In genomic region chr1:192652159-192652558, GRCh38 we compare ENCODE assay signal across 21 cellular contexts. TPM values are rescaled to one million over a fixed set of nuclear protein-coding genes. Genes with fewer than 3 reads are reported as not detected.
DNase-seq lines count a peak whose midpoint lies in the region; ATAC-seq, FAIRE-seq and TF ChIP-seq lines count a peak whose summit lies in the region.
"Had no signal": no experiment of that assay in that cellular context is flagged by ENCODE, and none has a peak within 500 bp of the region (broad histone marks: within the 10 kb centered on the region; RNA-seq: fewer than 3 reads in every experiment).

No MANE protein-coding gene starts in this region.

- H3K4me3 ChIP-seq in GM23338, result no peak overlapping the region
- H3K4me3 ChIP-seq in GM12878, result no peak overlapping the region
- no peak overlapping the region for H3K4me3 ChIP-seq in colonic mucosa
- H3K4me3 ChIP-seq: BLaER1 had no signal

- in situ Hi-C loops in GM12878 (cut with MboI), result no loop called here

- H3K9me3 ChIP-seq in GM12878 (replicated peaks; ENCODE audit: control insufficient read depth, insufficient read depth, low read length) (no peaks in the 10 kb centered on the region), colonic mucosa (no peaks in the 10 kb centered on the region)
- H3K9me3 ChIP-seq: BLaER1, Caco-2 had no signal

- intact Hi-C loops in GM12878 (cut with micrococcal nuclease; ENCODE audit: unreplicated experiment), result no loop called here
- intact Hi-C loops in head of caudate nucleus (cut with DNase I), result no loop called here
- intact Hi-C loops in colonic mucosa (cut with DNase I), result no loop called here

- TF ChIP-seq EP300 in GM12878 (IDR thresholded peaks at IDR 0.05; ENCODE audit: borderline replicate concordance in 1 of 2, control insufficient read depth in 1 of 2, low read depth in 2 of 2, low read length in 2 of 2), result no peak

- no peaks in the 10 kb centered on the region for H3F3A ChIP-seq in GM23338 (replicated peaks; ENCODE audit: low read depth)

- no TSS peak for BruUV-seq in GM12878 (replicated peaks; lab: Mats Ljungman, UMichigan)

- no peak overlapping the region for H3K4me3 Mint-ChIP-seq in GM23338
- H3K4me3 Mint-ChIP-seq: B cell; CD4-positive, CD25-positive, alpha-beta regulatory T cell; CD8-positive, alpha-beta T cell had no signal

- FAIRE-seq in GM12878 (lab: Jason Lieb, UNC), result no peak
- FAIRE-seq: G401.6, GM19239 had no signal

- no peak for TF ChIP-seq RAD21 in GM12878 (IDR thresholded peaks at IDR 0.05; ENCODE audit: insufficient read depth, low read depth, low read length)

- DNase-seq in GM23338 (ENCODE audit: low spot score) (no peak), GM12878 (ENCODE audit: low read depth, low spot score) (no peak), head of caudate nucleus (peak in 26 of 42 donors; percentile 2 to 75 (median 28)), AG08396 (ENCODE audit: low spot score) (no peak), colonic mucosa (no peak)
- DNase-seq: Caco-2; CD4-positive, CD25-positive, alpha-beta regulatory T cell; CD8-positive, alpha-beta T cell; DMS153; DND-41; GOT3; H7; HCEC 1CT had no signal

- no peaks in the 10 kb centered on the region for H3K4me1 Mint-ChIP-seq in GM23338
- H3K4me1 Mint-ChIP-seq: B cell had no signal

- H3K36me3 ChIP-seq in GM23338 (ENCODE audit: insufficient read depth) (no peaks in the 10 kb centered on the region), GM12878 (ENCODE audit: control insufficient read depth in 2 of 2, insufficient read depth in 2 of 2, low read length in 1 of 2) (no peaks in the 10 kb centered on the region), colonic mucosa (no peaks in the 10 kb centered on the region)
- H3K36me3 ChIP-seq: BLaER1 had no signal

- no peak overlapping the region for H3K27ac ChIP-seq in GM23338 (ENCODE audit: low read depth)
- H3K27ac ChIP-seq in GM12878 (ENCODE audit: control insufficient read depth, insufficient read depth), result no peak overlapping the region
- no peak overlapping the region for H3K27ac ChIP-seq in colonic mucosa
- H3K27ac ChIP-seq: BLaER1, C4-2B had no signal

- TF ChIP-seq CTCF in GM23338 (conservative IDR thresholded peaks at IDR 0.05; ENCODE audit: low read depth in 2 of 2) (no peak), GM12878 (IDR thresholded peaks at IDR 0.05 in 2 of 3, conservative IDR thresholded peaks at IDR 0.05 in 1 of 3; ENCODE audit: control insufficient read depth in 2 of 3, extremely low read depth in 1 of 3, insufficient read depth in 1 of 3, low read depth in 3 of 3, low read length in 3 of 3) (no peak), colonic mucosa (IDR thresholded peaks at IDR 0.05) (no peak)

- WGBS in GM12878 (ENCODE audit: insufficient coverage, insufficient replicate concordance, low lambda C conversion rate, missing lambda C conversion rate), result 90% methylated on average over 1 of the region's 1 CpG

- no peaks in the 10 kb centered on the region for H3K36me3 Mint-ChIP-seq in GM23338 (ENCODE audit: low read depth)
- H3K36me3 Mint-ChIP-seq: CD4-positive, CD25-positive, alpha-beta regulatory T cell; CD8-positive, alpha-beta T cell had no signal

- CTCF ChIA-PET in GM12878 (lab: Yijun Ruan, JAX), result no interaction called here

- H3K9ac ChIP-seq in GM12878 (ENCODE audit: control insufficient read depth, insufficient read depth, low read length) (no peak overlapping the region), colonic mucosa (ENCODE audit: low read depth in 2 of 2, low read length in 2 of 2) (no peak overlapping the region)
- H3K9ac ChIP-seq: BLaER1 had no signal

- H2AFZ ChIP-seq in GM23338, result peak overlapping the region; percentile 40; the same call in 1 of the 2 replicates
- no peak overlapping the region for H2AFZ ChIP-seq in GM12878 (ENCODE audit: control insufficient read depth, low read depth, low read length)

- H3K4me2 ChIP-seq in GM23338, result no peak overlapping the region
- no peak overlapping the region for H3K4me2 ChIP-seq in GM12878 (ENCODE audit: control insufficient read depth, insufficient read depth)
- H3K4me2 ChIP-seq: BLaER1 had no signal

- H3K27ac Mint-ChIP-seq in GM23338, result no peak overlapping the region
- H3K27ac Mint-ChIP-seq: B cell; CD4-positive, CD25-positive, alpha-beta regulatory T cell; CD8-positive, alpha-beta T cell had no signal

- H3K9me2 ChIP-seq in GM23338 (ENCODE audit: insufficient read depth), result no peaks in the 10 kb centered on the region

- no peaks in the 10 kb centered on the region for H4K20me1 ChIP-seq in GM23338 (replicated peaks; ENCODE audit: insufficient read depth)
- no peaks in the 10 kb centered on the region for H4K20me1 ChIP-seq in GM12878 (ENCODE audit: control insufficient read depth, insufficient read depth)
- H4K20me1 ChIP-seq: BLaER1 had no signal

- no peaks in the 10 kb centered on the region for H3K27me3 ChIP-seq in GM23338 (ENCODE audit: insufficient read depth)
- H3K27me3 ChIP-seq in GM12878 (replicated peaks in 1 of 2; ENCODE audit: control insufficient read depth in 2 of 2, insufficient read depth in 2 of 2, low read length in 1 of 2), result no peaks in the 10 kb centered on the region
- H3K27me3 ChIP-seq in colonic mucosa, result no peaks in the 10 kb centered on the region
- H3K27me3 ChIP-seq: BLaER1 had no signal

- SMC1A ChIA-PET in GM12878 (lab: Charles Lee; ENCODE audit: uncharacterized antibody, unreplicated experiment), result no interaction called here

- RAD21 ChIA-PET in GM12878 (lab: Charles Lee; ENCODE audit: unreplicated experiment), result no interaction called here

- no peak for ATAC-seq in GM23338
- peak; percentile 23; the same call in 2 of the 3 replicates for ATAC-seq in GM12878
- ATAC-seq in HG03139 (IDR thresholded peaks at IDR 0.05; ENCODE audit: unreplicated experiment), result no peak
- ATAC-seq: CD8-positive, alpha-beta T cell had no signal

- no peaks in the 10 kb centered on the region for H3K79me2 ChIP-seq in GM23338 (replicated peaks; ENCODE audit: insufficient read depth)
- H3K79me2 ChIP-seq in GM12878 (ENCODE audit: control insufficient read depth, insufficient read depth, low read length), result no peaks in the 10 kb centered on the region

- POLR2A ChIA-PET in GM12878 (lab: Charles Lee), result no interaction called here

- no peaks in the 10 kb centered on the region for H3K27me3 Mint-ChIP-seq in GM23338 (ENCODE audit: insufficient read depth, low read depth, poor library complexity)
- H3K27me3 Mint-ChIP-seq: CD4-positive, CD25-positive, alpha-beta regulatory T cell had no signal

- H3K9me3 Mint-ChIP-seq in GM23338, result no peaks in the 10 kb centered on the region
- H3K9me3 Mint-ChIP-seq: CD8-positive, alpha-beta T cell had no signal

- H3K4me1 ChIP-seq in GM23338 (ENCODE audit: insufficient read depth), result no peaks in the 10 kb centered on the region
- no peaks in the 10 kb centered on the region for H3K4me1 ChIP-seq in GM12878 (ENCODE audit: control insufficient read depth, insufficient read depth, low read length)
- H3K4me1 ChIP-seq in colonic mucosa, result no peaks in the 10 kb centered on the region
- H3K4me1 ChIP-seq: BLaER1, Caco-2 had no signal

- TF ChIP-seq POLR2A in GM12878 (IDR thresholded peaks at IDR 0.05; ENCODE audit: low read depth, low read length), result no peak

TF ChIP-seq in GM23338, 12 proteins besides CTCF, POLR2A, EP300 and RAD21:
- TF ChIP-seq ZNF331 (CRISPR knock-in tag; IDR thresholded peaks at IDR 0.05; ENCODE audit: low read depth), result no peak
TF ChIP-seq in GM23338: peak in this region for 0.

TF ChIP-seq in GM12878, 131 proteins besides CTCF, POLR2A, EP300 and RAD21 (continues in another document):
- TF ChIP-seq, protein P1, sequence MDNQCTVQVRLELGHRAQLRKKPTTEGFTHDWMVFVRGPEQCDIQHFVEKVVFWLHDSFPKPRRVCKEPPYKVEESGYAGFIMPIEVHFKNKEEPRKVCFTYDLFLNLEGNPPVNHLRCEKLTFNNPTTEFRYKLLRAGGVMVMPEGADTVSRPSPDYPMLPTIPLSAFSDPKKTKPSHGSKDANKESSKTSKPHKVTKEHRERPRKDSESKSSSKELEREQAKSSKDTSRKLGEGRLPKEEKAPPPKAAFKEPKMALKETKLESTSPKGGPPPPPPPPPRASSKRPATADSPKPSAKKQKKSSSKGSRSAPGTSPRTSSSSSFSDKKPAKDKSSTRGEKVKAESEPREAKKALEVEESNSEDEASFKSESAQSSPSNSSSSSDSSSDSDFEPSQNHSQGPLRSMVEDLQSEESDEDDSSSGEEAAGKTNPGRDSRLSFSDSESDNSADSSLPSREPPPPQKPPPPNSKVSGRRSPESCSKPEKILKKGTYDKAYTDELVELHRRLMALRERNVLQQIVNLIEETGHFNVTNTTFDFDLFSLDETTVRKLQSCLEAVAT (IDR thresholded peaks at IDR 0.05), result no peak
- TF ChIP-seq RUNX3 (IDR thresholded peaks at IDR 0.05; ENCODE audit: low read length) (no peak), POLR2AphosphoS2 (IDR thresholded peaks at IDR 0.05; ENCODE audit: low read depth, low read length) (no peak)

RNA-seq across cellular contexts. Expression of gene RGS13, which starts 16.2 kb away (rescaled TPM):
- not detected in 2 replicates for total RNA-seq in GM23338 (2014; rRNA removed; shearing (Covaris generic))
- polyA plus RNA-seq in GM23338 (2016; fragmentation: Nextera tagmentation; extraction: Ambion mirVana), result not detected in 2 replicates
- total RNA-seq in GM12878 (2013; cell fraction: nucleolus; rRNA removed), result 2.9 and 3.3 TPM in 2 replicates
- total RNA-seq in GM12878 (2014; rRNA removed), result 0.23 and 0.33 TPM in 2 replicates
- total RNA-seq in GM12878 (2014; rRNA removed; fragmentation: Illumina TruSeq; extraction: Trizol), result 0.28 and 0.36 TPM in 2 replicates
- 0.23 and 0.29 TPM in 2 replicates for total RNA-seq in GM12878 (2021)
- polyA plus RNA-seq in GM12878 (2011; ENCODE audit: low read depth), result 0.17 TPM
- polyA plus RNA-seq in GM12878 (2011; rRNA removed), result 16.0 and 33.6 TPM in 2 replicates
- polyA plus RNA-seq in GM12878 (2011; cell fraction: cytosol; rRNA removed), result 2.7 and 2.9 TPM in 2 replicates
- 19.3 and 26.7 TPM in 2 replicates for polyA plus RNA-seq in GM12878 (2011; cell fraction: nucleus; rRNA removed)
- polyA plus RNA-seq in GM12878 (2012), result 0.41 and 0.52 TPM in 2 replicates
- polyA plus RNA-seq in GM12878 (2014; fragmentation: Illumina TruSeq; extraction: Trizol), result 0.35 and 0.63 TPM in 2 replicates
- under 1 TPM; 0.66 to 0.77 TPM for polyA plus RNA-seq in GM12878 (2014; fragmentation: Nextera tagmentation; extraction: Ambion mirVana)
- 0.16 and 0.36 TPM in 2 replicates for polyA plus RNA-seq in GM12878 (2014; rRNA removed)
- polyA plus RNA-seq in GM12878 (2016; fragmentation: Nextera tagmentation; extraction: Ambion mirVana), result under 1 TPM in 1 of 2 experiments, not detected in 1; 0.26 TPM
- polyA minus RNA-seq in GM12878 (2011; rRNA and poly(A)+ RNA removed), result 6.7 and 7.0 TPM in 2 replicates
- 1.1 and 1.5 TPM in 2 replicates for polyA minus RNA-seq in GM12878 (2011; cell fraction: cytosol; rRNA and poly(A)+ RNA removed)
- 14.4 and 18.1 TPM in 2 replicates for polyA minus RNA-seq in GM12878 (2011; cell fraction: nucleus; rRNA and poly(A)+ RNA removed)
- 1 to 10 TPM; 1.0 to 1.1 TPM for total RNA-seq in colonic mucosa
- total RNA-seq: A172, A673, Caco-2, H7 had no signal
- polyA plus RNA-seq: CD4-positive, CD25-positive, alpha-beta regulatory T cell had no signal

Comparison
In these comparisons a context has a peak if more than half of its experiments do, and no peak if none do; other contexts are left out.
1. DNase-seq: peak in head of caudate nucleus (26 of 42); none in GM23338 (single experiment), GM12878 (single experiment), AG08396 (single experiment) and colonic mucosa (single experiment).